In genomic region chr15:52227456-52227855, GRCh38 we compare ENCODE assay signal across 9 cellular contexts. TPM values are rescaled to one million over a fixed set of nuclear protein-coding genes. Genes with fewer than 3 reads are reported as not detected.
A peak's percentile ranks its signal among the peaks of the same experiment; 100 is the strongest.
DNase-seq lines count a peak whose midpoint lies in the region; ATAC-seq and FAIRE-seq lines count a peak whose summit lies in the region.
"Had no signal": no experiment of that assay in that cellular context is flagged by ENCODE, and none has a peak within 500 bp of the region (broad histone marks: within the 10 kb centered on the region; RNA-seq: fewer than 3 reads in every experiment).

No MANE protein-coding gene starts in this region.

- ATAC-seq in HG02763 (IDR thresholded peaks at IDR 0.05; ENCODE audit: unreplicated experiment): peak; percentile 61

- no peaks in the 10 kb centered on the region for H3K27me3 ChIP-seq in small intestine (ENCODE audit: control insufficient read depth in 2 of 2, insufficient read depth in 2 of 2, low read length in 2 of 2)

- FAIRE-seq in small intestine (lab: Jason Lieb, UNC): no peak
- FAIRE-seq: A204.1 had no signal

- H3K27ac ChIP-seq in small intestine (ENCODE audit: low read depth in 1 of 2, low read length in 1 of 2): no peak overlapping the region

- H3K36me3 ChIP-seq in small intestine (ENCODE audit: control insufficient read depth in 2 of 2, insufficient read depth in 2 of 2, low read length in 2 of 2): no peaks in the 10 kb centered on the region

- no peaks in the 10 kb centered on the region for H3K4me1 ChIP-seq in small intestine (ENCODE audit: control insufficient read depth in 2 of 2, insufficient read depth in 1 of 2, low read depth in 1 of 2, low read length in 1 of 2)

- no peak overlapping the region for H3K4me3 ChIP-seq in small intestine (ENCODE audit: low read depth in 1 of 2, low read length in 2 of 2)

- no peaks in the 10 kb centered on the region for H3K9me3 ChIP-seq in small intestine (ENCODE audit: control insufficient read depth, low read depth)

- WGBS in small intestine, 3 donors: 48 to 61% (median 49%) methylated on average over 5 of the region's 5 CpGs

- DNase-seq in DMS 273 (lab: John Stamatoyannopoulos, UW; ENCODE audit: unreplicated experiment): peak; percentile 73
- no peak for DNase-seq in DMS 273 treated with DMSO at 0.1 percent for 48 hours (lab: John Stamatoyannopoulos, UW)
- peak; percentile 19 for DNase-seq in NCI-H128 (lab: John Stamatoyannopoulos, UW; ENCODE audit: unreplicated experiment)
- peak; percentile 43 for DNase-seq in T follicular helper cell (ENCODE audit: low read depth)
- peak; percentile 80 for DNase-seq in amniotic stem cell (lab: John Stamatoyannopoulos, UW)
- peak; percentile 79 for DNase-seq in hepatic stellate cell (ENCODE audit: low spot score)
- peak; percentile 80 for DNase-seq in small intestine

RNA-seq across cellular contexts. Expression of gene GNB5, which starts 36.3 kb away (rescaled TPM):
- 1 to 10 TPM; 1.3 to 10.0 (median 3.0) TPM for polyA plus RNA-seq in small intestine
